Comparison of ENCODE assay signal across 13 cellular contexts in genomic region chr11:35014352-35014751, GRCh38.
DNase-seq lines count a peak whose midpoint lies in the region; ATAC-seq, FAIRE-seq and TF ChIP-seq lines count a peak whose summit lies in the region.
"Had no signal": no experiment of that assay in that cellular context is flagged by ENCODE, and none has a peak within 500 bp of the region (broad histone marks: within the 10 kb centered on the region; RNA-seq: fewer than 3 reads in every experiment).

No MANE protein-coding gene starts in this region.

- TF ChIP-seq CTCF in bronchial epithelial cell (IDR thresholded peaks at IDR 0.05; ENCODE audit: insufficient read depth, low read length, severe bottlenecking) = no peak
- TF ChIP-seq CTCF in glutamatergic neuron (IDR thresholded peaks at IDR 0.05; ENCODE audit: partially characterized antibody, unreplicated experiment) = no peak

- peak overlapping the region; percentile 87 to 92 (median 88) for H3K27ac Mint-ChIP-seq in CD4-positive, CD25-positive, alpha-beta regulatory T cell
- H3K27ac Mint-ChIP-seq in natural killer cell treated with Interleukin-12 subunit alpha and Interleukin-12 subunit beta and Interleukin-15 and Interleukin-18, amount 100 ng/mL, for 72 hours = peak overlapping the region; percentile 66 to 87
- no peak overlapping the region for H3K27ac Mint-ChIP-seq in glutamatergic neuron (ENCODE audit: unreplicated experiment)
- H3K27ac Mint-ChIP-seq: nephron had no signal

- H3K27me3 ChIP-seq in CD4-positive, CD25-positive, alpha-beta regulatory T cell (ENCODE audit: control insufficient read depth, insufficient read depth, low read length) = no peaks in the 10 kb centered on the region
- H3K27me3 ChIP-seq in bronchial epithelial cell (ENCODE audit: control insufficient read depth, insufficient read depth, low read length) = no peaks in the 10 kb centered on the region
- H3K27me3 ChIP-seq: colonic mucosa, testis had no signal

- DNase-seq in CD4-positive, CD25-positive, alpha-beta regulatory T cell = no peak
- peak; percentile 95 for DNase-seq in M059J (ENCODE audit: low read depth)
- peak; percentile 68 for DNase-seq in bronchial epithelial cell (ENCODE audit: low read depth)
- DNase-seq in natural killer cell treated with Interleukin-12 subunit alpha and Interleukin-12 subunit beta and Interleukin-15 and Interleukin-18, amount 100 ng/mL, for 72 hours (ENCODE audit: low spot score) = no peak
- DNase-seq in glutamatergic neuron = no peak
- no peak for DNase-seq in occipital lobe (lab: John Stamatoyannopoulos, UW)
- DNase-seq in NCI-H2029 (lab: John Stamatoyannopoulos, UW) = no peak
- no peak for DNase-seq in hippocampal formation (lab: John Stamatoyannopoulos, UW)
- DNase-seq: activated CD8-positive, alpha-beta memory T cell treated with anti-CD3 and anti-CD28 coated beads, Interleukin-2, amount 50 U/mL, for 48 hours; colonic mucosa; NCI-H526; testis had no signal

- H3K4me1 Mint-ChIP-seq in CD4-positive, CD25-positive, alpha-beta regulatory T cell = peaks cover 18 to 42% (median 32%) of the 10 kb centered on the region in 4 donors
- H3K4me1 Mint-ChIP-seq in natural killer cell treated with Interleukin-12 subunit alpha and Interleukin-12 subunit beta and Interleukin-15 and Interleukin-18, amount 100 ng/mL, for 72 hours (ENCODE audit: low read depth in 2 of 2) = peaks cover 36 to 39% of the 10 kb centered on the region in 2 donors
- H3K4me1 Mint-ChIP-seq in glutamatergic neuron (ENCODE audit: low read depth, unreplicated experiment) = no peaks in the 10 kb centered on the region

- no peaks in the 10 kb centered on the region for H3K36me3 Mint-ChIP-seq in CD4-positive, CD25-positive, alpha-beta regulatory T cell
- no peaks in the 10 kb centered on the region for H3K36me3 Mint-ChIP-seq in natural killer cell treated with Interleukin-12 subunit alpha and Interleukin-12 subunit beta and Interleukin-15 and Interleukin-18, amount 100 ng/mL, for 72 hours
- no peaks in the 10 kb centered on the region for H3K36me3 Mint-ChIP-seq in glutamatergic neuron (ENCODE audit: unreplicated experiment)

- no peaks in the 10 kb centered on the region for H3K27me3 Mint-ChIP-seq in CD4-positive, CD25-positive, alpha-beta regulatory T cell
- no peaks in the 10 kb centered on the region for H3K27me3 Mint-ChIP-seq in natural killer cell treated with Interleukin-12 subunit alpha and Interleukin-12 subunit beta and Interleukin-15 and Interleukin-18, amount 100 ng/mL, for 72 hours
- H3K27me3 Mint-ChIP-seq in glutamatergic neuron (ENCODE audit: unreplicated experiment) = no peaks in the 10 kb centered on the region

- H3K4me3 ChIP-seq in CD4-positive, CD25-positive, alpha-beta regulatory T cell (ENCODE audit: low read depth, low read length) = no peak overlapping the region
- H3K4me3 ChIP-seq in bronchial epithelial cell (ENCODE audit: low read depth, low read length) = no peak overlapping the region
- H3K4me3 ChIP-seq: colonic mucosa, testis had no signal

- H3K27ac ChIP-seq in CD4-positive, CD25-positive, alpha-beta regulatory T cell (ENCODE audit: insufficient read depth, low read length, poor library complexity, severe bottlenecking) = no peak overlapping the region
- H3K27ac ChIP-seq: colonic mucosa, testis had no signal

- no peaks in the 10 kb centered on the region for H3K36me3 ChIP-seq in CD4-positive, CD25-positive, alpha-beta regulatory T cell (ENCODE audit: control insufficient read depth, insufficient read depth, low read length)
- H3K36me3 ChIP-seq in bronchial epithelial cell (ENCODE audit: control insufficient read depth, insufficient read depth, low read length) = no peaks in the 10 kb centered on the region
- H3K36me3 ChIP-seq: colonic mucosa had no signal

- ATAC-seq in CD4-positive, CD25-positive, alpha-beta regulatory T cell (ENCODE audit: low read depth in 2 of 2) = no peak
- ATAC-seq in natural killer cell treated with Interleukin-12 subunit alpha and Interleukin-12 subunit beta and Interleukin-15 and Interleukin-18, amount 100 ng/mL, for 72 hours = no peak

- H3K9me3 Mint-ChIP-seq in CD4-positive, CD25-positive, alpha-beta regulatory T cell = peaks cover 0 to 2% (median 0%) of the 10 kb centered on the region in 7 donors
- H3K9me3 Mint-ChIP-seq in natural killer cell treated with Interleukin-12 subunit alpha and Interleukin-12 subunit beta and Interleukin-15 and Interleukin-18, amount 100 ng/mL, for 72 hours = no peaks in the 10 kb centered on the region
- no peaks in the 10 kb centered on the region for H3K9me3 Mint-ChIP-seq in glutamatergic neuron (ENCODE audit: unreplicated experiment)
- H3K9me3 Mint-ChIP-seq: nephron had no signal

- H3K9me3 ChIP-seq in CD4-positive, CD25-positive, alpha-beta regulatory T cell (ENCODE audit: control insufficient read depth in 2 of 2, low read length in 2 of 2) = no peaks in the 10 kb centered on the region
- H3K9me3 ChIP-seq: colonic mucosa, testis had no signal

- H3K4me3 Mint-ChIP-seq in CD4-positive, CD25-positive, alpha-beta regulatory T cell = peak overlapping the region in 1 of 4 donors; percentile 77
- H3K4me3 Mint-ChIP-seq in natural killer cell treated with Interleukin-12 subunit alpha and Interleukin-12 subunit beta and Interleukin-15 and Interleukin-18, amount 100 ng/mL, for 72 hours = peak overlapping the region; percentile 76
- H3K4me3 Mint-ChIP-seq in glutamatergic neuron (ENCODE audit: unreplicated experiment) = no peak overlapping the region
- H3K4me3 Mint-ChIP-seq: nephron had no signal

- peaks cover 28% of the 10 kb centered on the region for H3K4me1 ChIP-seq in CD4-positive, CD25-positive, alpha-beta regulatory T cell (ENCODE audit: control insufficient read depth, insufficient read depth, low read length, poor library complexity, severe bottlenecking)
- H3K4me1 ChIP-seq: colonic mucosa, testis had no signal

- FAIRE-seq in bronchial epithelial cell (lab: Jason Lieb, UNC) = no peak

Comparison
In these comparisons a context has a peak if more than half of its experiments do, and no peak if none do; other contexts are left out.
1. DNase-seq: peak in M059J (single experiment) and bronchial epithelial cell (single experiment); none in CD4-positive, CD25-positive, alpha-beta regulatory T cell (0 of 3), natural killer cell treated with Interleukin-12 subunit alpha and Interleukin-12 subunit beta and Interleukin-15 and Interleukin-18, amount 100 ng/mL, for 72 hours (single experiment), glutamatergic neuron (single experiment), occipital lobe (single experiment), NCI-H2029 (single experiment) and hippocampal formation (0 of 2).